In the genomic region with DNA sequence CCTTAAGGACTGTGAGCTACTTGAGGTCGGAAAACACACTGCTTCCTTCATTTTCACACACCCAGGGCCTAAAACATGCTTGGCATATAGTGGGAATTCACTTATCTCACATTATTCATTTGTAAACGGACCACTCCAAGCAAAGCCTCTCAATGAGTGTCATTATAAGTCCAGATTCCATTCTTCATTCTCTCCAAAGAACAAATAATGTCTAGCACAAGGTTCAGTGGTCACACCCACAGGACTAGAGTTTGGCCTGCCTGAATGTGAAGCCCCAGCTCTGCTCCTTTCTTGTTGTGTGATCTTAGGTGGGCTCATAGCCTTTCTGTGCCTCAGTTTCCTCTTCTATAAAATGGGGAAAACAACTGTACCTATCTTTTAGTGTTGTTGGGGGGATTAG, we compare ENCODE assay signal across 24 cellular contexts.
"Had no signal": no experiment of that assay in that cellular context is flagged by ENCODE, and none has a peak within 500 bp of the region (broad histone marks: within the 10 kb centered on the region; RNA-seq: fewer than 3 reads in every experiment).

No MANE protein-coding gene starts in this region.

- H3K9me3 ChIP-seq: body of pancreas, colonic mucosa, esophagus muscularis mucosa, gastrocnemius medialis had no signal

- H3K36me3 ChIP-seq: colonic mucosa, esophagus muscularis mucosa, gastrocnemius medialis had no signal

- H3K27me3 ChIP-seq: body of pancreas, colonic mucosa, esophagus muscularis mucosa, foreskin keratinocyte, gastrocnemius medialis had no signal

- ATAC-seq: activated CD4-positive, alpha-beta T cell treated with anti-CD3 and anti-CD28 coated beads for 36 hours; activated CD8-positive, alpha-beta memory T cell treated with anti-CD3 and anti-CD28 coated beads, Interleukin-2, amount 10 ng/mL, durations not matched to agents 7 days and 5 days; activated CD8-positive, alpha-beta T cell treated with anti-CD3 and anti-CD28 coated beads, Interleukin-2, amount 10 ng/mL, durations not matched to agents 7 days and 5 days; activated T-cell treated with anti-CD3 and anti-CD28 coated beads, Interleukin-2, amount 50 U/mL, for 72 hours; body of pancreas; foreskin keratinocyte; gastrocnemius medialis had no signal

- DNase-seq: activated CD4-positive, alpha-beta memory T cell treated with anti-CD3 and anti-CD28 coated beads for 36 hours; activated CD4-positive, alpha-beta T cell treated with anti-CD3 and anti-CD28 coated beads for 36 hours; activated CD4-positive, alpha-beta T cell treated with anti-CD3 and anti-CD28 coated beads, Interleukin-2, amount 10 ng/mL, durations not matched to agents 24 days and 14 days; activated CD4-positive, CD25-positive, alpha-beta regulatory T cell; activated CD4-positive, CD25-positive, alpha-beta regulatory T cell treated with anti-CD3 and anti-CD28 coated beads, Interleukin-2, amount 50 U/mL, for 72 hours; activated CD8-positive, alpha-beta memory T cell treated with anti-CD3 and anti-CD28 coated beads, Interleukin-2, amount 10 ng/mL, durations not matched to agents 7 days and 5 days; activated CD8-positive, alpha-beta memory T cell treated with anti-CD3 and anti-CD28 coated beads, Interleukin-2, amount 50 U/mL, for 4 hours; activated CD8-positive, alpha-beta T cell treated with anti-CD3 and anti-CD28 coated beads, Interleukin-2, amount 10 ng/mL, durations not matched to agents 7 days and 5 days; activated gamma-delta T cell; activated naive CD4-positive, alpha-beta T cell; activated naive CD4-positive, alpha-beta T cell treated with anti-CD3 and anti-CD28 coated beads, Interleukin-2, amount 50 U/mL, for 16 hours; activated T-cell treated with anti-CD3 and anti-CD28 coated beads, Interleukin-2, amount 50 U/mL, for 1 hour; activated T-cell treated with anti-CD3 and anti-CD28 coated beads, Interleukin-2, amount 50 U/mL, for 72 hours; amniotic stem cell; anterior cingulate cortex; body of pancreas; colonic mucosa; effector memory CD4-positive, alpha-beta T cell; endodermal cell; erythroblast; foreskin keratinocyte; gastrocnemius medialis; T-helper 2 cell had no signal

- H3K4me1 ChIP-seq: body of pancreas, colonic mucosa, esophagus muscularis mucosa, foreskin keratinocyte, gastrocnemius medialis had no signal

- H3K27ac ChIP-seq: body of pancreas, colonic mucosa, esophagus muscularis mucosa, foreskin keratinocyte, gastrocnemius medialis had no signal

- H3K4me3 ChIP-seq: body of pancreas, colonic mucosa, esophagus muscularis mucosa, gastrocnemius medialis had no signal
